In the genomic region with DNA sequence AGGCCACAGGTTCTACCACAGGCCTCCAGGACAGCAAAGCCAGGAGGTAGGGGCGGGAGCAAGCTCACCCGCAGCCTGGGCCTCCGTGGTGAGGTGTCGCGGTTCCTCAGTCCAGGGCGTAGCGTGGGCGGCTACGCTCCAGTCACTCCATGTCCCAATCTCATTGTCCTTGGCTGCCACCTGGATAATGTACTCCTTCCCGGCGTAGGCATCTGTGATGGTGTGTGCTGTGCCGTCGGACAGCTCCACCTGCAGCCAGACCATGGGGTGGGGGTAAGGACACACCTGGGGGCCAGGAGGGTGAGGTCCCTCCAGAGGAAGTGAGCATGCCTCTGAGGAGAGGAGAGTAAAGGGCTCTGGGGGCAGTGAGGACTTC, we compare ENCODE assay signal across 20 cellular contexts. TPM values are rescaled to one million over a fixed set of nuclear protein-coding genes. Genes with fewer than 3 reads are reported as not detected.
"Had no signal": no experiment of that assay in that cellular context is flagged by ENCODE, and none has a peak within 500 bp of the region (broad histone marks: within the 10 kb centered on the region; RNA-seq: fewer than 3 reads in every experiment).

No MANE protein-coding gene starts in this region.

- ATAC-seq: activated CD4-positive, alpha-beta T cell treated with anti-CD3 and anti-CD28 coated beads for 36 hours; body of pancreas; left cardiac atrium; natural killer cell treated with Interleukin-12 subunit alpha and Interleukin-12 subunit beta and Interleukin-15 and Interleukin-18, amount 100 ng/mL, for 72 hours; stimulated activated effector memory CD8-positive, alpha-beta T cell treated with anti-CD3 and anti-CD28 coated beads, Interleukin-12 subunit alpha, Interleukin-12 subunit beta, amount 100 ng/mL, for 72 hours; T-cell had no signal

- H3K9me3 ChIP-seq: adrenal gland, body of pancreas, esophagus muscularis mucosa, SJSA1 had no signal

- H3K4me1 ChIP-seq: adrenal gland, SJSA1 had no signal

- H3K36me3 ChIP-seq: adrenal gland, esophagus muscularis mucosa, SJSA1 had no signal

- H3K27ac ChIP-seq: adrenal gland, body of pancreas, esophagus muscularis mucosa, SJSA1, skin epidermis, VCaP had no signal

- DNase-seq: activated CD4-positive, alpha-beta T cell treated with anti-CD3 and anti-CD28 coated beads for 36 hours; activated naive CD4-positive, alpha-beta T cell treated with anti-CD3 and anti-CD28 coated beads for 36 hours; body of pancreas; cerebellar nuclear complex; glutamatergic neuron; substantia nigra; T-cell; trophoblast cell had no signal

- H3K4me3 ChIP-seq: adrenal gland, body of pancreas, esophagus muscularis mucosa, SJSA1, skin epidermis had no signal

- H3K27me3 ChIP-seq: adrenal gland, body of pancreas, SJSA1 had no signal

RNA-seq across cellular contexts. Expression of a gene that starts 29.8 kb away (rescaled TPM):
- total RNA-seq: activated CD4-positive, alpha-beta T cell treated with anti-CD3 and anti-CD28 coated beads for 36 hours; activated T-helper 1 cell treated with anti-CD3 and anti-CD28 coated beads, Interleukin-12 subunit alpha, Interleukin-12 subunit beta, Interleukin-2, Interleukin-4 antibody, amounts not matched to agents 30 ng/mL and 10 ng/mL and 1 ng/mL, durations not matched to agents 14 hours and 24 hours and 36 hours; fibroblast of villous mesenchyme; natural killer cell treated with Interleukin-12 subunit alpha and Interleukin-12 subunit beta and Interleukin-15 and Interleukin-18, amount 100 ng/mL, for 72 hours; omental fat pad; SJSA1 had no signal

RNA-seq across cellular contexts. Expression of a gene that starts 36.9 kb away (rescaled TPM):
- total RNA-seq: activated CD4-positive, alpha-beta T cell treated with anti-CD3 and anti-CD28 coated beads for 36 hours; activated naive CD4-positive, alpha-beta T cell treated with anti-CD3 and anti-CD28 coated beads for 36 hours; activated T-helper 1 cell treated with anti-CD3 and anti-CD28 coated beads, Interleukin-12 subunit alpha, Interleukin-12 subunit beta, Interleukin-2, Interleukin-4 antibody, amounts not matched to agents 30 ng/mL and 10 ng/mL and 1 ng/mL, durations not matched to agents 14 hours and 24 hours and 36 hours; dermis microvascular lymphatic vessel endothelial cell; fibroblast of villous mesenchyme; natural killer cell treated with Interleukin-12 subunit alpha and Interleukin-12 subunit beta and Interleukin-15 and Interleukin-18, amount 100 ng/mL, for 72 hours; SJSA1; T-cell had no signal
